ENCODE assay signal across 8 cellular contexts in the genomic region with DNA sequence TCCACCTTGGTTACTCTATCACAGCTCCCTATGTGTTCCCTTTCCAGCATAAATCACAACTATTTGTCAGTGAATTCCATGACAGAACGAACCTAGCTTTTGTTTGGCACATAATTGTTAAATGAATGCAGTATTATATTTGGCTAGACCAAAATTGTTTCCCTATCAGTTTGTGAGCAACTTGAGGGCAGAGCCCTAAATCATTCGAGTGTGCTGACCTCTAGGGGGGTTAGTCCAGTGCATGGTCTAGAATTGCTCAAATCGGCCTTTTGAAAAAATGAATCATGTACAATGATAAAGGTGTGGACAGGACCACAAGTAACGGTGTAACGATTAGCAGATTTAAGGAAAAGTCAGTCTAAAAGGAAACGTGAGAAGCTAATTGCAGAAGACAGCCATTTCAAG. TPM values are rescaled to one million over a fixed set of nuclear protein-coding genes. Genes with fewer than 3 reads are reported as not detected.
A peak's percentile ranks its signal among the peaks of the same experiment; 100 is the strongest.
DNase-seq lines count a peak whose midpoint lies in the region; ATAC-seq, FAIRE-seq and TF ChIP-seq lines count a peak whose summit lies in the region.

No MANE protein-coding gene starts in this region.

- H3K27me3 ChIP-seq in H9 (ENCODE audit: insufficient read depth, low read length), result no peaks in the 10 kb centered on the region
- H3K27me3 ChIP-seq in skeletal muscle satellite cell (ENCODE audit: control insufficient read depth, insufficient read depth, low read length), result no peaks in the 10 kb centered on the region

- H3K4me3 ChIP-seq in foreskin fibroblast (ENCODE audit: low read depth in 1 of 2, low read length in 2 of 2) (peak overlapping the region; percentile 92 to 98), skeletal muscle satellite cell (ENCODE audit: low read length) (peak overlapping the region; percentile 92)

- no peak overlapping the region for H3K27ac ChIP-seq in H9 (ENCODE audit: insufficient read length, low read depth, low read length)

- H3K18ac ChIP-seq in H9 (ENCODE audit: insufficient read length, low read depth, low read length), result no peak overlapping the region

- H3T11ph ChIP-seq in H9 (ENCODE audit: low read length), result no peak overlapping the region

- DNase-seq in H9 (no peak), T-helper 17 cell (no peak), foreskin fibroblast (no peak), HCEC 1CT (no peak), GM12891 (ENCODE audit: insufficient read length, low spot score) (no peak)
- no peak for DNase-seq in activated CD4-positive, CD25-positive, alpha-beta regulatory T cell (lab: John Stamatoyannopoulos, UW)

- no peaks in the 10 kb centered on the region; the same call in 1 of the 2 replicates for H3K4me1 ChIP-seq in H9 (ENCODE audit: insufficient read depth, low read length)
- H3K4me1 ChIP-seq in skeletal muscle satellite cell (ENCODE audit: control insufficient read depth, insufficient read depth, low read length), result peaks cover 5% of the 10 kb centered on the region

- no peak overlapping the region for H2BK20ac ChIP-seq in H9 (ENCODE audit: low read depth, low read length, poor library complexity, severe bottlenecking)

- H3K27ac Mint-ChIP-seq in H9 (peak overlapping the region in 2 of 3 experiments; percentile 10 to 51; a peak in 1 of 7 replicates), T-helper 17 cell (peak overlapping the region; percentile 92)

- no peak overlapping the region for H4K5ac ChIP-seq in H9 (ENCODE audit: insufficient read length, low read depth, low read length)

- WGBS in H9 (ENCODE audit: extremely low coverage, insufficient read length, low lambda C conversion rate), result no CpG with 5 or more reads among the region's 6 CpGs

- H3K4me2 ChIP-seq in H9 (ENCODE audit: insufficient read depth, insufficient read length, low read length) (no peak overlapping the region), skeletal muscle satellite cell (ENCODE audit: low read length) (peak overlapping the region; percentile 81)

- no peak overlapping the region for H3K23ac ChIP-seq in H9 (ENCODE audit: insufficient read length, low read depth, low read length)

- H3K36me3 Mint-ChIP-seq in H9 (ENCODE audit: insufficient read depth in 1 of 3, low read depth in 3 of 3) (peaks cover 0 to 17% (median 8%) of the 10 kb centered on the region in 3 experiments; a peak in 5 of 7 replicates), T-helper 17 cell (ENCODE audit: low read depth) (peaks cover 4% of the 10 kb centered on the region)

- peaks cover 14 to 16% of the 10 kb centered on the region in 2 experiments; a peak in 4 of 5 replicates for H3K9me3 Mint-ChIP-seq in H9

- H3K4ac ChIP-seq in H9 (ENCODE audit: low read depth, low read length), result no peak overlapping the region

- H4K91ac ChIP-seq in H9 (ENCODE audit: insufficient read length, low read depth, low read length), result no peak overlapping the region

- H3K36me3 ChIP-seq in skeletal muscle satellite cell (ENCODE audit: insufficient read depth, low read length), result no peaks in the 10 kb centered on the region

- no peak for TF ChIP-seq CTCF in H9 (conservative IDR thresholded peaks at IDR 0.05)
- no peak for TF ChIP-seq CTCF in foreskin fibroblast (IDR thresholded peaks at IDR 0.05; ENCODE audit: low read depth, low read length)

- no peaks in the 10 kb centered on the region for H3K9me3 ChIP-seq in H9 (ENCODE audit: control insufficient read depth, low read depth, low read length)
- H3K9me3 ChIP-seq in T-helper 17 cell (ENCODE audit: control insufficient read depth, low read length, poor library complexity, severe bottlenecking), result no peaks in the 10 kb centered on the region
- no peaks in the 10 kb centered on the region for H3K9me3 ChIP-seq in skeletal muscle satellite cell (replicated peaks; ENCODE audit: low read length)

- H2BK120ac ChIP-seq in H9 (ENCODE audit: low read depth, low read length, poor library complexity, severe bottlenecking), result no peak overlapping the region

- no peaks in the 10 kb centered on the region for H3K79me1 ChIP-seq in H9 (ENCODE audit: insufficient read depth, low read depth, low read length, poor library complexity, severe bottlenecking)

- TF ChIP-seq POLR2A in GM12891 (IDR thresholded peaks at IDR 0.05; ENCODE audit: low read depth, low read length), result no peak

- H3K79me2 ChIP-seq in H9 (ENCODE audit: insufficient read depth, low read length), result peaks cover 25% of the 10 kb centered on the region

- H3K4me3 Mint-ChIP-seq in H9, result peak overlapping the region; percentile 82 to 87
- H3K4me3 Mint-ChIP-seq in T-helper 17 cell, result peak overlapping the region; percentile 92

- H2AK5ac ChIP-seq in H9 (ENCODE audit: insufficient read length, low read length), result no peak overlapping the region

- no peak overlapping the region for H3K56ac ChIP-seq in H9 (ENCODE audit: insufficient read length, low read depth, low read length)

- H2AFZ ChIP-seq in H9 (ENCODE audit: low read length), result no peak overlapping the region

- no peak for FAIRE-seq in GM12891 (lab: Jason Lieb, UNC)

- H2BK15ac ChIP-seq in H9 (ENCODE audit: low read depth, low read length), result no peak overlapping the region

- no peak overlapping the region for H2BK5ac ChIP-seq in H9 (ENCODE audit: insufficient read length, low read length)

- no peaks in the 10 kb centered on the region for H4K20me1 ChIP-seq in H9 (ENCODE audit: control insufficient read depth, insufficient read depth, insufficient read length)

- H3K9ac ChIP-seq in H9 (ENCODE audit: extremely low read depth, insufficient read length, low read length) (no peak overlapping the region), skeletal muscle satellite cell (ENCODE audit: low read depth, low read length) (peak overlapping the region; percentile 17)

- no peak overlapping the region for H4K8ac ChIP-seq in H9 (replicated peaks; ENCODE audit: insufficient read length, low read depth, low read length)

- ATAC-seq in T-helper 17 cell (no peak), GM21447 (IDR thresholded peaks at IDR 0.05; ENCODE audit: unreplicated experiment) (no peak)

- H3K4me1 Mint-ChIP-seq in H9 (peaks cover 20 to 23% of the 10 kb centered on the region in 2 experiments), T-helper 17 cell (peaks cover 16% of the 10 kb centered on the region)

- H3K27me3 Mint-ChIP-seq in H9 (ENCODE audit: low read depth) (peaks cover 3% of the 10 kb centered on the region; the same call in 1 of the 2 replicates), T-helper 17 cell (no peaks in the 10 kb centered on the region)

- peaks cover 6% of the 10 kb centered on the region for H3K23me2 ChIP-seq in H9 (ENCODE audit: insufficient read length, low read depth, low read length, poor library complexity, severe bottlenecking)

- H2BK12ac ChIP-seq in H9 (ENCODE audit: insufficient read length, low read depth, low read length), result no peak overlapping the region

- no peak overlapping the region for H3K14ac ChIP-seq in H9 (ENCODE audit: insufficient read depth, low read length)

TF ChIP-seq in GM12891, 5 proteins besides CTCF, POLR2A, EP300 and RAD21:
- TF ChIP-seq TAF1 (IDR thresholded peaks at IDR 0.05; ENCODE audit: low read depth, low read length) (no peak), POLR2AphosphoS5 (IDR thresholded peaks at IDR 0.05; ENCODE audit: low read depth, low read length) (no peak), PAX5 (IDR thresholded peaks at IDR 0.05; ENCODE audit: insufficient read depth, low read length, severe bottlenecking) (no peak), SPI1 (IDR thresholded peaks at IDR 0.05; ENCODE audit: low read depth, low read length) (no peak), POU2F2 (IDR thresholded peaks at IDR 0.05; ENCODE audit: low read depth, low read length) (no peak)
TF ChIP-seq in GM12891: peak in this region for 0.

RNA-seq across cellular contexts. Expression of a gene that starts 0.5 kb away (rescaled TPM):
- 29.7 and 30.1 TPM in 2 replicates for total RNA-seq in H9 (2021)
- 10 to 100 TPM; 22.2 to 30.7 TPM for total RNA-seq in T-helper 17 cell
- 25.1 and 28.6 TPM in 2 replicates for total RNA-seq in skeletal muscle satellite cell (2012; rRNA removed)
- 20.4 TPM for polyA plus RNA-seq in GM12891 (2012; ENCODE audit: low read depth, missing spikeins)
